9 cellular contexts compared by ENCODE assay signal in the genomic region with DNA sequence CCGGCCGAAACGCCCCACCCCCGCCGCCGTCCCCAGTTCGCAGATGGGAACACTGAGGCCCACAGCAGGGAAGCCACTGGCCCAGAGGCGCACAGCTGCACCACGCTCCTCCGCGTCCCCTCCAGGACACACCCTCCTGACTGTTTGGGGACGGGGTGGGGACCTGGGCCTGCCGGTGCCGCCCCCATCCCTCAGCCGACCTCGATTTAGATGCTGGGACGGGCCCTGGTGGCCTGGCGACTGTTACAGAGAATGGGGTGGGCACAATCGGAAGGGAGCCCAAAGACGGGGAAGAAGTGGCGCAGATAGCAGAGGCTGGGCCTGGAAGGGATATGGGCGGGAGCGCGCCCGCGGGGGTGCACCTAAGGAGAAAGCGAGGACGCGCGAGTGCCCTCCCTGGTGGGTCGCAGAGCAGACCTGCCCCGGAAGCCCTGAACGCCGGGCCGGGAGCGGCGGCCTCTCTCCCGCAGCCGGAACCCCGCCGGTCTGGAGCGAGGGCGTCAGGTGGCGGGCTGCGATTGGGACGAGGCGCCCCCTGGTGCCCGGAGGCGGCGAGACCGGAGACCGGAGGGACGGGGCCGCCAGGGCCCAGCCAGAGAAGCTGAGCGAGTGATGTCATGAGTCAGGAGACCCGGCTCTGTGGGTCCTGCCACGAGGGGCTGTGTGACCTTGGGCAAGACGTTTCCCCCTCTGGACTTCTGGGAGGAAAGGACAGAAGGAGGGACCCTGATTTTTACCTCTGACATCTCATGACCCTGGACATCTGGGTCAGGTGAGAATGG.
A peak's percentile ranks its signal among the peaks of the same experiment; 100 is the strongest.
DNase-seq lines count a peak whose midpoint lies in the region; ATAC-seq, FAIRE-seq and TF ChIP-seq lines count a peak whose summit lies in the region.
"Had no signal": no experiment of that assay in that cellular context is flagged by ENCODE, and none has a peak within 500 bp of the region (broad histone marks: within the 10 kb centered on the region; RNA-seq: fewer than 3 reads in every experiment).

No MANE protein-coding gene starts in this region.

- peaks cover 7% of the 10 kb centered on the region for H3K27me3 ChIP-seq in bronchial epithelial cell (ENCODE audit: control insufficient read depth, insufficient read depth, low read length)

- DNase-seq in NCI-H1436 (lab: John Stamatoyannopoulos, UW) (peak; percentile 43), NCI-H1436 treated with DMSO at 0.1 percent for 48 hours (lab: John Stamatoyannopoulos, UW) (no peak), NCI-H146 treated with DMSO at 0.1 percent for 48 hours (lab: John Stamatoyannopoulos, UW; ENCODE audit: unreplicated experiment) (peak; percentile 15), bronchial epithelial cell (ENCODE audit: low read depth) (peak; percentile 50), islet precursor cell (peak; percentile 97)
- DNase-seq in stimulated activated CD4-positive, alpha-beta T cell treated with anti-CD3 and anti-CD28 coated beads, Interleukin-12 subunit alpha, Interleukin-12 subunit beta, amount 100 ng/mL, for 24 hours (ENCODE audit: low read depth in 2 of 2), result peak; percentile 73 to 82

- H3K4me3 ChIP-seq in bronchial epithelial cell (ENCODE audit: low read depth, low read length), result peak overlapping the region; percentile 63

- peak; percentile 74 for ATAC-seq in HG02763 (IDR thresholded peaks at IDR 0.05; ENCODE audit: unreplicated experiment)

- TF ChIP-seq CTCF in VCaP (conservative IDR thresholded peaks at IDR 0.05), result peak; percentile 99
- peak; percentile 90 for TF ChIP-seq CTCF in bronchial epithelial cell (IDR thresholded peaks at IDR 0.05; ENCODE audit: insufficient read depth, low read length, severe bottlenecking)

- no peaks in the 10 kb centered on the region for H3K36me3 ChIP-seq in bronchial epithelial cell (ENCODE audit: control insufficient read depth, insufficient read depth, low read length)

- FAIRE-seq in bronchial epithelial cell (lab: Jason Lieb, UNC), result no peak
- FAIRE-seq: G401.6 had no signal

- H3K27ac ChIP-seq in VCaP, result peak overlapping the region; percentile 89
